In the genomic region with DNA sequence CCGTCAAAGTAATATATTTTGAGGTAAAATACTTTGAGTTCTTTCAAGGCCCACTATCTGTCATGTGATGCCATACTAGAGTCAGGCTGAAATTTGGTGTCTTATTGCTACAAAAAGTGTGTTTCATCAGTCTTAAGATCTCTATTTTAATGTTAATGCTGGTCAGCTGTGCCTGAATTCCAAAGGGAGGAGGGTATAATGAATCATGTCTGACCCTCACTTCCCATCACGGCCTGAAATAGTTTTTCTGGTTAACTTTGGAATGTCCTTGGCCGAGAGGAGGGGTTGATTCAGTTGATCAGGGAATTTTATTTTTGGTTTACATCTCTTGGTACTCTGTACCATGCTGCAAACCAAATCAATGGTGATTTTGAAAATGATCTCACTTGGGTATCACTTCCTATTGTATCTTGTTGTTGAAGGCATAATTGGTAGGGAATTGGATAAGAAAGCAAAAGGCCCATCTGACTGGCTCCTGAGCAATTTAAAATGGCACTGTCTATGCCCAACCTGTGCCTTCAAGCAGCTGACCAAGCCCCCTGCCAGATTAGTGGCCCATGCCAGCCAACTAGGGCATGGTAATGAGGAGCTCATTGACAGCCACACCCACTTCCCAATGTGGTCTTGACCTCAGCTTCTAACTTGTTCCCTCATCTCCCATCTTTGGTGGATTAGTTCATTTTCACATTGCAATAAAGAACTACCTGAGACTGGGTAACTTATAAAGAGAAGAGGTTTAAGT, we compare ENCODE assay signal across 15 cellular contexts. TPM values are rescaled to one million over a fixed set of nuclear protein-coding genes. Genes with fewer than 3 reads are reported as not detected.
A peak's percentile ranks its signal among the peaks of the same experiment; 100 is the strongest.
DNase-seq lines count a peak whose midpoint lies in the region; ATAC-seq, FAIRE-seq and TF ChIP-seq lines count a peak whose summit lies in the region.
"Had no signal": no experiment of that assay in that cellular context is flagged by ENCODE, and none has a peak within 500 bp of the region (broad histone marks: within the 10 kb centered on the region; RNA-seq: fewer than 3 reads in every experiment).

No MANE protein-coding gene starts in this region.

- H2BK20ac ChIP-seq in H1 (ENCODE audit: low read length), result peak overlapping the region; percentile 21; the same call in 1 of the 2 replicates

- no peak overlapping the region for H3K56ac ChIP-seq in H1 (replicated peaks; ENCODE audit: insufficient read length, low read depth, low read length)

- CTCF ChIA-PET in BJ (lab: Yijun Ruan, JAX), result no interaction called here
- CTCF ChIA-PET in H1 (lab: Charles Lee; ENCODE audit: partially characterized antibody), result no interaction called here

- H3K23me2 ChIP-seq in H1 (ENCODE audit: low read depth, low read length), result no peaks in the 10 kb centered on the region

- no peak for ATAC-seq in GM19324 (IDR thresholded peaks at IDR 0.05; ENCODE audit: low FRiP score, unreplicated experiment)

- POLR2A ChIA-PET in BJ (lab: Charles Lee) (no interaction called here), H1 (lab: Charles Lee; ENCODE audit: partially characterized antibody) (no interaction called here)

- no peak for TF ChIP-seq POLR2A in H1 (IDR thresholded peaks at IDR 0.05; ENCODE audit: control extremely low read depth in 1 of 2, low read depth in 2 of 2, low read length in 2 of 2)

- no peaks in the 10 kb centered on the region for H4K20me1 ChIP-seq in H1 (replicated peaks in 1 of 2; ENCODE audit: control insufficient read depth in 1 of 2, insufficient read depth in 2 of 2, low read length in 2 of 2)

- 79% methylated on average over 3 of the region's 3 CpGs; no CpG with 5 or more reads in 1 of the 2 experiments for WGBS in H1 (ENCODE audit: extremely low coverage in 1 of 2, insufficient coverage in 1 of 2, insufficient read length in 1 of 2, insufficient replicate concordance in 2 of 2, low coverage in 1 of 2, low lambda C conversion rate in 2 of 2, missing lambda C conversion rate in 1 of 2), 2 experiments
- WGBS in neuronal stem cell (ENCODE audit: extremely low coverage in 2 of 2, insufficient read length in 2 of 2, insufficient replicate concordance in 1 of 2), 2 donors, result no CpG with 5 or more reads among the region's 3 CpGs

- H3K36me3 ChIP-seq in BJ (ENCODE audit: control insufficient read depth, insufficient read depth, low read length) (no peaks in the 10 kb centered on the region), H1 (ENCODE audit: control insufficient read depth in 2 of 4, insufficient read depth in 4 of 4, low read length in 3 of 4) (no peaks in the 10 kb centered on the region), neuronal stem cell (replicated peaks in 1 of 2; ENCODE audit: control insufficient read depth in 2 of 2, insufficient read depth in 2 of 2, low read length in 2 of 2) (no peaks in the 10 kb centered on the region)

- H3K27ac ChIP-seq in H1 (ENCODE audit: low read depth, low read length) (no peak overlapping the region), neuronal stem cell (replicated peaks; ENCODE audit: low read length) (no peak overlapping the region)

- H3K18ac ChIP-seq in H1 (ENCODE audit: extremely low read depth, low read length) (no peak overlapping the region), neuronal stem cell (ENCODE audit: low read length) (no peak overlapping the region)

- no peak for TF ChIP-seq RAD21 in H1 (IDR thresholded peaks at IDR 0.05 in 1 of 2, conservative IDR thresholded peaks at IDR 0.05 in 1 of 2; ENCODE audit: low read depth in 2 of 2, low read length in 2 of 2)

- H3K27me3 ChIP-seq in BJ (ENCODE audit: control insufficient read depth, insufficient read depth, low read length), result no peaks in the 10 kb centered on the region
- no peaks in the 10 kb centered on the region for H3K27me3 ChIP-seq in H1 (replicated peaks in 1 of 4; ENCODE audit: control insufficient read depth in 3 of 4, extremely low read depth in 1 of 4, insufficient read depth in 3 of 4, low read length in 3 of 4)
- no peaks in the 10 kb centered on the region for H3K27me3 ChIP-seq in neuronal stem cell (ENCODE audit: control insufficient read depth in 3 of 3, insufficient read depth in 3 of 3, low read depth in 1 of 3, low read length in 3 of 3)

- no peak overlapping the region for H3K9ac ChIP-seq in H1 (replicated peaks in 1 of 4; ENCODE audit: extremely low read depth in 1 of 4, low read depth in 3 of 4, low read length in 3 of 4)
- no peak overlapping the region for H3K9ac ChIP-seq in neuronal stem cell (ENCODE audit: low read depth, low read length, poor library complexity)

- H3K4me1 ChIP-seq in H1 (replicated peaks in 1 of 4; ENCODE audit: control insufficient read depth in 3 of 4, insufficient read depth in 4 of 4, low read length in 3 of 4) (no peaks in the 10 kb centered on the region; a peak in 1 of 7 replicates), neuronal stem cell (ENCODE audit: control insufficient read depth in 2 of 2, insufficient read depth in 1 of 2, low read depth in 1 of 2, low read length in 2 of 2) (peaks cover 0 to 7% of the 10 kb centered on the region in 2 donors)

- DNase-seq in BJ (ENCODE audit: low read depth), result peak; percentile 75
- DNase-seq in NCI-H226, result peak; percentile 47
- DNase-seq in H1 (ENCODE audit: low read depth in 1 of 2, low spot score in 2 of 2), result no peak
- DNase-seq in neuronal stem cell (ENCODE audit: low spot score), result no peak
- DNase-seq in cerebellum (ENCODE audit: low spot score), result no peak
- no peak for DNase-seq in nucleus accumbens (lab: John Stamatoyannopoulos, UW)
- DNase-seq in NCI-H510A treated with DMSO at 0.1 percent for 48 hours (lab: John Stamatoyannopoulos, UW), result no peak
- DNase-seq: activated CD4-positive, alpha-beta T cell treated with anti-CD3 and anti-CD28 coated beads for 1 hour; activated T-cell treated with anti-CD3 and anti-CD28 coated beads for 4 hours; amygdala; endodermal cell; Karpas-422; NCI-H2107; SW 1271 had no signal

- no peak for TF ChIP-seq EP300 in H1 (IDR thresholded peaks at IDR 0.05; ENCODE audit: borderline replicate concordance in 1 of 2, low read depth in 2 of 2, low read length in 2 of 2)

- H4K8ac ChIP-seq in H1 (ENCODE audit: extremely low read depth, insufficient read depth, low read length) (no peak overlapping the region), neuronal stem cell (ENCODE audit: low read depth, low read length) (no peak overlapping the region)

- H3K4me3 ChIP-seq in BJ (ENCODE audit: low read depth, low read length) (no peak overlapping the region), H1 (ENCODE audit: extremely low read depth in 1 of 4, insufficient read depth in 2 of 4, low read depth in 3 of 4, low read length in 4 of 4) (no peak overlapping the region), neuronal stem cell (ENCODE audit: low read length in 2 of 2) (no peak overlapping the region)

- no peaks in the 10 kb centered on the region for H3K79me1 ChIP-seq in H1 (ENCODE audit: low read depth, low read length)
- H3K79me1 ChIP-seq in neuronal stem cell (ENCODE audit: low read depth, low read length), result no peaks in the 10 kb centered on the region

- no peak overlapping the region for H4K5ac ChIP-seq in H1 (ENCODE audit: insufficient read length, low read depth, low read length)

- H3K23ac ChIP-seq in H1 (ENCODE audit: insufficient read length) (no peak overlapping the region), neuronal stem cell (ENCODE audit: low read depth, low read length, poor library complexity) (no peak overlapping the region)

- TF ChIP-seq CTCF in BJ (IDR thresholded peaks at IDR 0.05; ENCODE audit: insufficient read depth, low read depth, low read length) (no peak), H1 (IDR thresholded peaks at IDR 0.05; ENCODE audit: control extremely low read depth in 1 of 3, insufficient read depth in 1 of 3, low read depth in 1 of 3, low read length in 3 of 3) (no peak)

- H2BK12ac ChIP-seq in H1 (ENCODE audit: low read depth, low read length) (no peak overlapping the region), neuronal stem cell (ENCODE audit: low read length) (no peak overlapping the region)

- H3K14ac ChIP-seq in H1 (ENCODE audit: insufficient read length), result no peak overlapping the region
- H3K14ac ChIP-seq in neuronal stem cell (ENCODE audit: low read length), result no peak overlapping the region

- no peak overlapping the region for H4K91ac ChIP-seq in H1 (replicated peaks; ENCODE audit: insufficient read length, low read length)
- no peak overlapping the region for H4K91ac ChIP-seq in neuronal stem cell (ENCODE audit: low read depth, low read length, poor library complexity)

- no peak for FAIRE-seq in H1 (lab: Jason Lieb, UNC)

- no peak overlapping the region for H2BK5ac ChIP-seq in H1 (ENCODE audit: low read depth, low read length)
- H2BK5ac ChIP-seq in neuronal stem cell (ENCODE audit: low read length), result no peak overlapping the region

- H2AK5ac ChIP-seq in H1 (ENCODE audit: low read depth, low read length) (no peak overlapping the region), neuronal stem cell (ENCODE audit: low read depth, low read length) (no peak overlapping the region)

- H3K9me3 ChIP-seq in H1 (ENCODE audit: insufficient read depth in 2 of 2, low read depth in 1 of 2, low read length in 1 of 2) (peaks cover 15 to 23% of the 10 kb centered on the region in 2 experiments), neuronal stem cell (replicated peaks in 1 of 2; ENCODE audit: control insufficient read depth in 2 of 2, insufficient read depth in 1 of 2, low read depth in 1 of 2, low read length in 2 of 2) (peaks cover 0 to 6% of the 10 kb centered on the region in 2 donors)

- no peak overlapping the region for H2AFZ ChIP-seq in H1 (ENCODE audit: low read length)
- H2AFZ ChIP-seq in neuronal stem cell (ENCODE audit: low read length), result peak overlapping the region; percentile 30

- H3K4ac ChIP-seq in H1 (replicated peaks; ENCODE audit: insufficient read length, low read depth, low read length) (no peak overlapping the region), neuronal stem cell (ENCODE audit: low read length) (no peak overlapping the region)

- H2BK120ac ChIP-seq in H1 (replicated peaks; ENCODE audit: low read depth, low read length) (no peak overlapping the region), neuronal stem cell (ENCODE audit: low read depth, low read length) (no peak overlapping the region)

- H3K4me2 ChIP-seq in H1 (ENCODE audit: insufficient read depth in 1 of 2, low read depth in 2 of 2, low read length in 2 of 2) (peak overlapping the region in 1 of 2 experiments; percentile 25; a peak in 1 of 4 replicates), neuronal stem cell (ENCODE audit: insufficient read depth, low read length, poor library complexity, severe bottlenecking) (no peak overlapping the region)

- H2BK15ac ChIP-seq in H1 (ENCODE audit: low read length) (no peak overlapping the region), neuronal stem cell (ENCODE audit: low read length) (no peak overlapping the region)

- H3K79me2 ChIP-seq in H1 (ENCODE audit: control insufficient read depth in 1 of 2, insufficient read depth in 2 of 2, low read length in 2 of 2), result no peaks in the 10 kb centered on the region

RNA-seq across cellular contexts. Expression of gene SLC35F5, which starts 6.1 kb away (rescaled TPM):
- 52.4 and 96.2 TPM in 2 replicates for polyA plus RNA-seq in BJ (2011; rRNA removed)
- polyA minus RNA-seq in BJ (2011; rRNA and poly(A)+ RNA removed), result 59.2 and 62.1 TPM in 2 replicates
- 22.2 and 24.1 TPM in 2 replicates for total RNA-seq in H1 (2021; fragmentation: NEBNext Ultra II Directional; extraction: Animal tissue kit (Norgen Biotek cat#: 25700))
- 6.6 and 11.8 TPM in 2 replicates for polyA plus RNA-seq in H1 (2011; rRNA removed)
- 12.9 TPM for polyA plus RNA-seq in H1 (2011; cell fraction: cytosol; rRNA removed)
- polyA plus RNA-seq in H1 (2011; cell fraction: nucleus; rRNA removed), result 12.2 TPM
- 6.5 to 13.5 TPM (median 9.2 TPM) in 4 replicates for polyA plus RNA-seq in H1 (2012, experiment 1 of 2)
- 2.6 TPM for polyA plus RNA-seq in H1 (2012, experiment 2 of 2)
- 14.4 TPM for polyA plus RNA-seq in H1 (2013, experiment 1 of 2)
- 18.5 TPM for polyA plus RNA-seq in H1 (2013, experiment 2 of 2)
- polyA minus RNA-seq in H1 (2011; rRNA and poly(A)+ RNA removed), result 25.0 and 46.4 TPM in 2 replicates
- polyA minus RNA-seq in H1 (2011; cell fraction: cytosol; rRNA and poly(A)+ RNA removed), result 15.6 TPM
- polyA minus RNA-seq in H1 (2011; cell fraction: nucleus; rRNA and poly(A)+ RNA removed), result 53.7 TPM
- 18.6 TPM for polyA plus RNA-seq in neuronal stem cell (2013, experiment 1 of 2)
- 18.4 TPM for polyA plus RNA-seq in neuronal stem cell (2013, experiment 2 of 2)
- 139 TPM for total RNA-seq in cerebellum

Comparison
In these comparisons a context has a peak if more than half of its experiments do, and no peak if none do; other contexts are left out.
1. DNase-seq: peak in BJ (single experiment) and NCI-H226 (single experiment); none in H1 (0 of 2), neuronal stem cell (single experiment), cerebellum (single experiment), nucleus accumbens (0 of 56) and NCI-H510A treated with DMSO at 0.1 percent for 48 hours (single experiment).